8 cellular contexts compared by ENCODE assay signal in the genomic region with DNA sequence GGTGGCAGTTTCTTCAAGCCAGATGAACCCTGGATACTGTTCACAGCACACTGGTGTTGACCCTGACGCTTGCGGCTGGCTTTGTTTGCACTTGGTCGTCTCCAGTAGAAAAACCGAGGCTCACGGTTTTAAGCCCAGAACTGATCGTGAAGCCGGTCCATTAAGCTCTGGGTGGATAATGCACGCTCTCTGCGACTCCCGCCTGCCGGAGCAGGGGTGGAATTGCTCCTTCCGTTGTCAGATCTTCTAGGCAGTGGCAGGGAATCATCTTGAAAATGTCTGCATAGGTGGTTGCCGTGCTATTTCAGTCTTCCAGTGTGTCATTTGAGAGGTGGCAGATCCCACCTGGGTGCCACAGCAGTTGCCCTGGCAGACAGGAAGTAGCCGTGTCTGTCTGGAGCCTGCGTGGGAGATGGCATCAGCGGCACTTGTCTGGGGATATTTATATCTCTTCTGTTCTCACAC. TPM values are rescaled to one million over a fixed set of nuclear protein-coding genes. Genes with fewer than 3 reads are reported as not detected.
DNase-seq lines count a peak whose midpoint lies in the region; ATAC-seq and TF ChIP-seq lines count a peak whose summit lies in the region.

No MANE protein-coding gene starts in this region.

- H3K4me3 ChIP-seq in choroid plexus epithelial cell (ENCODE audit: low read depth, low read length) (peak overlapping the region; percentile 15), mesenchymal stem cell (ENCODE audit: insufficient read depth in 1 of 2, low read depth in 1 of 2, low read length in 2 of 2) (peak overlapping the region in 1 of 2 experiments; percentile 57), thoracic aorta (peak overlapping the region; percentile 56)

- H3K27ac Mint-ChIP-seq in T-helper 2 cell treated with Interferon-gamma antibody and Interleukin-4, amounts not matched to agents 5 μg/mL and 100 μg/mL, for 36 hours: peak overlapping the region; percentile 89

- peak overlapping the region; percentile 72 for H4K91ac ChIP-seq in mesenchymal stem cell (ENCODE audit: low read length)

- H3K36me3 Mint-ChIP-seq in T-helper 2 cell treated with Interferon-gamma antibody and Interleukin-4, amounts not matched to agents 5 μg/mL and 100 μg/mL, for 36 hours (ENCODE audit: low read depth): peaks cover 28% of the 10 kb centered on the region

- no peak overlapping the region for H3K23ac ChIP-seq in mesenchymal stem cell (ENCODE audit: low read length in 2 of 2)

- H3K27ac ChIP-seq in mesenchymal stem cell (ENCODE audit: low read length, poor library complexity, severe bottlenecking) (peak overlapping the region; percentile 90), thoracic aorta (peak overlapping the region; percentile 67 to 69)

- no peaks in the 10 kb centered on the region for H3K9me3 Mint-ChIP-seq in T-helper 2 cell treated with Interferon-gamma antibody and Interleukin-4, amounts not matched to agents 5 μg/mL and 100 μg/mL, for 36 hours

- H3K4me1 ChIP-seq in mesenchymal stem cell (ENCODE audit: control insufficient read depth, insufficient read depth, low read depth, low read length) (peaks cover 46% of the 10 kb centered on the region), thoracic aorta (ENCODE audit: control insufficient read depth in 1 of 2, low read depth in 2 of 2) (peaks cover 13 to 33% of the 10 kb centered on the region in 2 donors)

- peak overlapping the region; percentile 40 to 96 for H3K18ac ChIP-seq in mesenchymal stem cell (ENCODE audit: low read depth in 1 of 2, low read length in 2 of 2)

- H2BK120ac ChIP-seq in mesenchymal stem cell (ENCODE audit: low read depth, low read length): peak overlapping the region; percentile 55

- intact Hi-C loops in posterior vena cava (cut with DNase I): no loop called here

- TF ChIP-seq CTCF in choroid plexus epithelial cell (conservative IDR thresholded peaks at IDR 0.05; ENCODE audit: low read depth, low read length) (peak; percentile 69), thoracic aorta (IDR thresholded peaks at IDR 0.05) (peak; percentile 69)

- no peaks in the 10 kb centered on the region for H3K9me3 ChIP-seq in mesenchymal stem cell (ENCODE audit: control insufficient read depth, low read length)
- H3K9me3 ChIP-seq in thoracic aorta: no peaks in the 10 kb centered on the region

- DNase-seq in H4 (ENCODE audit: low spot score) (peak; percentile 69), choroid plexus epithelial cell (ENCODE audit: low read depth) (peak; percentile 76), mesenchymal stem cell (peak; percentile 82), thoracic aorta (ENCODE audit: low spot score) (no peak), NCI-H2196 treated with DMSO at 0.1 percent for 48 hours (lab: John Stamatoyannopoulos, UW; ENCODE audit: unreplicated experiment) (no peak), posterior vena cava (ENCODE audit: low spot score) (no peak)
- DNase-seq in T-helper 2 cell treated with Interferon-gamma antibody and Interleukin-4, amounts not matched to agents 5 μg/mL and 100 μg/mL, for 36 hours (ENCODE audit: low spot score): peak; percentile 22

- peak overlapping the region; percentile 91 for H4K8ac ChIP-seq in mesenchymal stem cell (ENCODE audit: low read length)

- H3K4me3 Mint-ChIP-seq in T-helper 2 cell treated with Interferon-gamma antibody and Interleukin-4, amounts not matched to agents 5 μg/mL and 100 μg/mL, for 36 hours: peak overlapping the region; percentile 79

- peak overlapping the region; percentile 16 to 78 for H2BK12ac ChIP-seq in mesenchymal stem cell (ENCODE audit: low read length in 2 of 2)

- H2AK5ac ChIP-seq in mesenchymal stem cell (ENCODE audit: low read length, severe bottlenecking): peak overlapping the region; percentile 71

- no peak overlapping the region for H2BK15ac ChIP-seq in mesenchymal stem cell (ENCODE audit: low read depth, poor library complexity, severe bottlenecking)

- peak overlapping the region; percentile 7 for H3K4me2 ChIP-seq in mesenchymal stem cell (ENCODE audit: low read length, poor library complexity, severe bottlenecking)

- H3K9ac ChIP-seq in mesenchymal stem cell (ENCODE audit: low read length): peak overlapping the region; percentile 77

- H3K4ac ChIP-seq in mesenchymal stem cell (ENCODE audit: low read depth in 1 of 2, low read length in 2 of 2): peak overlapping the region; percentile 6 to 88

- peak; percentile 13 for ATAC-seq in thoracic aorta (ENCODE audit: insufficient number of reproducible peaks, low FRiP score, low read depth)
- no peak for ATAC-seq in HG03139 (IDR thresholded peaks at IDR 0.05; ENCODE audit: unreplicated experiment)

- H2BK5ac ChIP-seq in mesenchymal stem cell (ENCODE audit: low read depth, low read length, poor library complexity, severe bottlenecking): no peak overlapping the region

- H2AFZ ChIP-seq in mesenchymal stem cell (ENCODE audit: low read depth, low read length): no peak overlapping the region

- H3K27me3 ChIP-seq in mesenchymal stem cell (ENCODE audit: control insufficient read depth in 1 of 2, insufficient read depth in 1 of 2, low read length in 2 of 2) (no peaks in the 10 kb centered on the region), thoracic aorta (replicated peaks; ENCODE audit: insufficient read depth) (no peaks in the 10 kb centered on the region)

- peaks cover 34 to 46% of the 10 kb centered on the region in 2 experiments for H3K36me3 ChIP-seq in mesenchymal stem cell (ENCODE audit: control insufficient read depth in 1 of 2, insufficient read depth in 2 of 2, low read depth in 1 of 2, low read length in 2 of 2)
- peaks cover 3% of the 10 kb centered on the region for H3K36me3 ChIP-seq in thoracic aorta

- H3K4me1 Mint-ChIP-seq in T-helper 2 cell treated with Interferon-gamma antibody and Interleukin-4, amounts not matched to agents 5 μg/mL and 100 μg/mL, for 36 hours (ENCODE audit: low read depth): peaks cover 41% of the 10 kb centered on the region

- 49% methylated on average over 16 of the region's 16 CpGs for WGBS in mesenchymal stem cell

- H3K27me3 Mint-ChIP-seq in T-helper 2 cell treated with Interferon-gamma antibody and Interleukin-4, amounts not matched to agents 5 μg/mL and 100 μg/mL, for 36 hours (ENCODE audit: low read depth): no peaks in the 10 kb centered on the region

- no peak overlapping the region for H3K14ac ChIP-seq in mesenchymal stem cell (ENCODE audit: low read length in 2 of 2)

- peaks cover 42% of the 10 kb centered on the region for H3K79me1 ChIP-seq in mesenchymal stem cell (replicated peaks; ENCODE audit: low read length, poor library complexity, severe bottlenecking)

RNA-seq across cellular contexts. Expression of a gene that starts 35.9 kb away (rescaled TPM):
- 14.6 and 16.8 TPM in 2 replicates for total RNA-seq in H4 (2014; rRNA removed; shearing (Covaris generic))
- polyA plus RNA-seq in mesenchymal stem cell (2013, experiment 1 of 2): 30.2 TPM
- polyA plus RNA-seq in mesenchymal stem cell (2013, experiment 2 of 2): 30.0 TPM
- 10 to 100 TPM; 40.3 to 42.0 TPM for total RNA-seq in thoracic aorta
- 10 to 100 TPM; 27.8 to 29.0 TPM for total RNA-seq in posterior vena cava

RNA-seq across cellular contexts. Expression of a gene that starts 57.5 kb away (rescaled TPM):
- total RNA-seq in H4 (2014; rRNA removed; shearing (Covaris generic)): 11.9 and 12.8 TPM in 2 replicates
- polyA plus RNA-seq in mesenchymal stem cell (2013, experiment 1 of 2): 12.9 TPM
- polyA plus RNA-seq in mesenchymal stem cell (2013, experiment 2 of 2): 12.3 TPM
- total RNA-seq in thoracic aorta (10 to 100 TPM; 34.3 to 62.4 TPM), posterior vena cava (10 to 100 TPM; 30.5 to 32.3 TPM)

Comparison
In these comparisons a context has a peak if more than half of its experiments do, and no peak if none do; other contexts are left out.
1. DNase-seq: peak in H4 (single experiment), T-helper 2 cell treated with Interferon-gamma antibody and Interleukin-4, amounts not matched to agents 5 μg/mL and 100 μg/mL, for 36 hours (single experiment), choroid plexus epithelial cell (single experiment) and mesenchymal stem cell (single experiment); none in thoracic aorta (single experiment), NCI-H2196 treated with DMSO at 0.1 percent for 48 hours (single experiment) and posterior vena cava (single experiment).